ENCODE assay signal across 1 cellular context in genomic region chr22:44776535-44777363, GRCh38.
TF ChIP-seq lines count a peak whose summit lies in the region.

No MANE protein-coding gene starts in this region.

TF ChIP-seq in HEK293, 187 proteins besides CTCF, POLR2A, EP300 and RAD21 (continued from another document):
- TF ChIP-seq ZNF704 (tag by site-specific recombination; IDR thresholded peaks at IDR 0.05) = no peak
- peak; percentile 43; the same call in 1 of the 2 replicates for TF ChIP-seq PRDM10 (tag by site-specific recombination; IDR thresholded peaks at IDR 0.05)
- no peak for TF ChIP-seq ZNF488 (tag by site-specific recombination; IDR thresholded peaks at IDR 0.05)
- no peak for TF ChIP-seq ZNF112 (tag by site-specific recombination; IDR thresholded peaks at IDR 0.05)
- TF ChIP-seq SP2 (tag by site-specific recombination; IDR thresholded peaks at IDR 0.05) = no peak
- TF ChIP-seq ZNF514 (tag by site-specific recombination; IDR thresholded peaks at IDR 0.05) = no peak
- no peak for TF ChIP-seq ZNF274 (IDR thresholded peaks at IDR 0.05; ENCODE audit: low read length)
- no peak for TF ChIP-seq ZNF274 (tag by site-specific recombination; IDR thresholded peaks at IDR 0.05; ENCODE audit: borderline replicate concordance)
- no peak for TF ChIP-seq RBAK (tag by site-specific recombination; IDR thresholded peaks at IDR 0.05)
- peak; percentile 38 for TF ChIP-seq GLIS1 (tag by site-specific recombination; IDR thresholded peaks at IDR 0.05)
- 0 out of 2 replicates have a peak, but pooled peaks have one; percentile 43 for TF ChIP-seq ZNF600 (tag by site-specific recombination; IDR thresholded peaks at IDR 0.05)
- no peak for TF ChIP-seq BCL6B (tag by site-specific recombination; IDR thresholded peaks at IDR 0.05)
- TF ChIP-seq TRIM28 (IDR thresholded peaks at IDR 0.05; ENCODE audit: borderline replicate concordance, low read length) = no peak
- TF ChIP-seq ZNF155 (tag by site-specific recombination; IDR thresholded peaks at IDR 0.05) = no peak
- 0 out of 2 replicates have a peak, but pooled peaks have one; percentile 11 for TF ChIP-seq IKZF3 (tag by site-specific recombination; IDR thresholded peaks at IDR 0.05)
- TF ChIP-seq ZNF146 (tag by site-specific recombination; IDR thresholded peaks at IDR 0.05) = no peak
- TF ChIP-seq ZNF362 (tag by site-specific recombination; IDR thresholded peaks at IDR 0.05) = no peak
- peak; percentile 21; the same call in 1 of the 2 replicates for TF ChIP-seq WT1 (tag by site-specific recombination; IDR thresholded peaks at IDR 0.05)
- no peak for TF ChIP-seq HOXD13 (CRISPR knock-in tag; IDR thresholded peaks at IDR 0.05; ENCODE audit: borderline replicate concordance)
- no peak for TF ChIP-seq ZNF19 (tag by site-specific recombination; IDR thresholded peaks at IDR 0.05; ENCODE audit: low read depth)
- peak; percentile 15; the same call in 1 of the 2 replicates for TF ChIP-seq ZNF423 (tag by site-specific recombination; IDR thresholded peaks at IDR 0.05)
- no peak for TF ChIP-seq ZNF629 (tag by site-specific recombination; IDR thresholded peaks at IDR 0.05)
- no peak for TF ChIP-seq ZNF513 (tag by site-specific recombination; IDR thresholded peaks at IDR 0.05)
- TF ChIP-seq ZBTB20 (tag by site-specific recombination; IDR thresholded peaks at IDR 0.05) = no peak
- no peak for TF ChIP-seq ZNF391 (tag by site-specific recombination; IDR thresholded peaks at IDR 0.05; ENCODE audit: borderline replicate concordance, low read depth)
- no peak for TF ChIP-seq ZNF548 (tag by site-specific recombination; IDR thresholded peaks at IDR 0.05)
- peak; percentile 88 for TF ChIP-seq ZIC2 (tag by site-specific recombination; IDR thresholded peaks at IDR 0.05)
- peak; percentile 96 for TF ChIP-seq ZNF16 (tag by site-specific recombination; IDR thresholded peaks at IDR 0.05; ENCODE audit: low read depth)
